In the genomic region with DNA sequence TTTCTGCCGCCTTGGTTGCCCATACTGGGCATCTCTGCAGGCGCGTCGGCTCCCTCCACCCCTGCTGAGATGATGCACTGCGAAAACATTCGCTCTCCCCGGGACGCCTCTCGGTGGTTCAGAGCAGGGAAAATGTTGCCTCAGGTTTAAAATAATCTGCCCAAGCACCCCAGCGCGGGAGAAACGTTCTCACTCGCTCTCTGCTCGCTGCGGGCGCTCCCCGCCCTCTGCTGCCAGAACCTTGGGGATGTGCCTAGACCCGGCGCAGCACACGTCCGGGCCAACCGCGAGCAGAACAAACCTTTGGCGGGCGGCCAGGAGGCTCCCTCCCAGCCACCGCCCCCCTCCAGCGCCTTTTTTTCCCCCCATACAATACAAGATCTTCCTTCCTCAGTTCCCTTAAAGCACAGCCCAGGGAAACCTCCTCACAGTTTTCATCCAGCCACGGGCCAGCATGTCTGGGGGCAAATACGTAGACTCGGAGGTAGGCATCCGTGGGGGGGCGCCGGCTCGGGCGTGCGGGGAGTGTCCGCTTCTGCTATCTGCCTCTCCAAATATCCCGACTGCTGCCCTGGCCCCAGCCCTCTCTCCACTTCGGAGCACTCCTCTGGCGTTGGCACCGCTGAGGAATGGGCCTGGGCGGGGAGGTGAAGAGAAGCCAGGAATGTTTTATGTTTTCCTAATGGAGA, we compare ENCODE assay signal across 8 cellular contexts. TPM values are rescaled to one million over a fixed set of nuclear protein-coding genes. Genes with fewer than 3 reads are reported as not detected.
DNase-seq lines count a peak whose midpoint lies in the region; ATAC-seq, FAIRE-seq and TF ChIP-seq lines count a peak whose summit lies in the region.

Gene CAV1 (plus strand): TSS at position 428 of the 689 bp plus-strand sequence. CDS start 27 bp downstream, at position 455.

- H3K36me3 Mint-ChIP-seq in activated CD4-positive, alpha-beta memory T cell treated with anti-CD3 and anti-CD28 coated beads for 36 hours: no peaks in the 10 kb centered on the region
- no peaks in the 10 kb centered on the region for H3K36me3 Mint-ChIP-seq in stimulated activated effector memory CD8-positive, alpha-beta T cell treated with anti-CD3 and anti-CD28 coated beads, Interleukin-12 subunit alpha, Interleukin-12 subunit beta, amount 100 ng/mL, for 72 hours

- H3K4me1 ChIP-seq in H1 (replicated peaks in 1 of 4; ENCODE audit: control insufficient read depth in 3 of 4, insufficient read depth in 4 of 4, low read length in 3 of 4): peaks cover 2 to 12% (median 9%) of the 10 kb centered on the region in 4 experiments; a peak in 5 of 7 replicates
- H3K4me1 ChIP-seq in lower lobe of right lung: peaks cover 19% of the 10 kb centered on the region

- H4K91ac ChIP-seq in H1 (replicated peaks; ENCODE audit: insufficient read length, low read length): no peak within 1 kb of the TSS

- peak within 1 kb of the TSS; percentile 25 for H3K56ac ChIP-seq in H1 (replicated peaks; ENCODE audit: insufficient read length, low read depth, low read length)

- H2BK20ac ChIP-seq in H1 (ENCODE audit: low read length): peak within 1 kb of the TSS; percentile 75; the same call in 1 of the 2 replicates

- no peak within 1 kb of the TSS; the same call in 1 of the 2 replicates for H2BK15ac ChIP-seq in H1 (ENCODE audit: low read length)

- no peak within 1 kb of the TSS for H3K23ac ChIP-seq in H1 (ENCODE audit: insufficient read length)

- H3K4me3 Mint-ChIP-seq in activated CD4-positive, alpha-beta memory T cell treated with anti-CD3 and anti-CD28 coated beads for 36 hours: peak within 1 kb of the TSS; percentile 78
- H3K4me3 Mint-ChIP-seq in stimulated activated effector memory CD8-positive, alpha-beta T cell treated with anti-CD3 and anti-CD28 coated beads, Interleukin-12 subunit alpha, Interleukin-12 subunit beta, amount 100 ng/mL, for 72 hours: peak within 1 kb of the TSS; percentile 90

- no peak for TF ChIP-seq POLR2A in H1 (IDR thresholded peaks at IDR 0.05; ENCODE audit: control extremely low read depth in 1 of 2, low read depth in 2 of 2, low read length in 2 of 2)

- no peaks in the 10 kb centered on the region for H3K79me1 ChIP-seq in H1 (ENCODE audit: low read depth, low read length)

- peak within 1 kb of the TSS; percentile 81 for H2BK12ac ChIP-seq in H1 (ENCODE audit: low read depth, low read length)

- no peak within 1 kb of the TSS for H3K27ac Mint-ChIP-seq in activated CD4-positive, alpha-beta memory T cell treated with anti-CD3 and anti-CD28 coated beads for 36 hours
- peak within 1 kb of the TSS; percentile 78 for H3K27ac Mint-ChIP-seq in stimulated activated effector memory CD8-positive, alpha-beta T cell treated with anti-CD3 and anti-CD28 coated beads, Interleukin-12 subunit alpha, Interleukin-12 subunit beta, amount 100 ng/mL, for 72 hours

- peaks cover 21% of the 10 kb centered on the region for H3K4me1 Mint-ChIP-seq in activated CD4-positive, alpha-beta memory T cell treated with anti-CD3 and anti-CD28 coated beads for 36 hours (ENCODE audit: low read depth)
- peaks cover 27% of the 10 kb centered on the region for H3K4me1 Mint-ChIP-seq in stimulated activated effector memory CD8-positive, alpha-beta T cell treated with anti-CD3 and anti-CD28 coated beads, Interleukin-12 subunit alpha, Interleukin-12 subunit beta, amount 100 ng/mL, for 72 hours

- H4K8ac ChIP-seq in H1 (ENCODE audit: extremely low read depth, insufficient read depth, low read length): peak within 1 kb of the TSS; percentile 79

- H3K18ac ChIP-seq in H1 (ENCODE audit: extremely low read depth, low read length): peak within 1 kb of the TSS; percentile 71

- peaks cover 66% of the 10 kb centered on the region for H3K27me3 Mint-ChIP-seq in activated CD4-positive, alpha-beta memory T cell treated with anti-CD3 and anti-CD28 coated beads for 36 hours

- H3K36me3 ChIP-seq in H1 (ENCODE audit: control insufficient read depth in 2 of 4, insufficient read depth in 4 of 4, low read length in 3 of 4) (no peaks in the 10 kb centered on the region), lower lobe of right lung (peaks cover 7% of the 10 kb centered on the region)

- H4K5ac ChIP-seq in H1 (ENCODE audit: insufficient read length, low read depth, low read length): peak within 1 kb of the TSS; percentile 56

- no peak within 1 kb of the TSS for H3K14ac ChIP-seq in H1 (ENCODE audit: insufficient read length)

- no peak for FAIRE-seq in H1 (lab: Jason Lieb, UNC)

- peak; percentile 86 for TF ChIP-seq EP300 in Ishikawa (IDR thresholded peaks at IDR 0.05; ENCODE audit: borderline replicate concordance)
- TF ChIP-seq EP300 in H1 (IDR thresholded peaks at IDR 0.05; ENCODE audit: borderline replicate concordance in 1 of 2, low read depth in 2 of 2, low read length in 2 of 2): no peak

- H3K27ac ChIP-seq in H1 (ENCODE audit: low read depth, low read length) (no peak within 1 kb of the TSS), lower lobe of right lung (peak within 1 kb of the TSS; percentile 92)

- H3K27me3 ChIP-seq in H1 (replicated peaks in 1 of 4; ENCODE audit: control insufficient read depth in 3 of 4, extremely low read depth in 1 of 4, insufficient read depth in 3 of 4, low read length in 3 of 4) (peaks cover 0 to 20% (median 12%) of the 10 kb centered on the region in 4 experiments; a peak in 6 of 7 replicates), lower lobe of right lung (ENCODE audit: low read depth) (peaks cover 10% of the 10 kb centered on the region)

- no peaks in the 10 kb centered on the region; a peak in 1 of 4 replicates for H3K79me2 ChIP-seq in H1 (ENCODE audit: control insufficient read depth in 1 of 2, insufficient read depth in 2 of 2, low read length in 2 of 2)

- TF ChIP-seq CTCF in GM12875 (IDR thresholded peaks at IDR 0.05; ENCODE audit: borderline replicate concordance, insufficient read depth, low read depth, low read length): no peak
- TF ChIP-seq CTCF in H1 (IDR thresholded peaks at IDR 0.05; ENCODE audit: control extremely low read depth in 1 of 3, insufficient read depth in 1 of 3, low read depth in 1 of 3, low read length in 3 of 3): no peak
- peak; percentile 37 for TF ChIP-seq CTCF in lower lobe of right lung (IDR thresholded peaks at IDR 0.05)

- ATAC-seq in lower lobe of right lung (peak; percentile 81 to 82), HG02970 (IDR thresholded peaks at IDR 0.05; ENCODE audit: low FRiP score, unreplicated experiment) (no peak)
- ATAC-seq in stimulated activated effector memory CD8-positive, alpha-beta T cell treated with anti-CD3 and anti-CD28 coated beads, Interleukin-12 subunit alpha, Interleukin-12 subunit beta, amount 100 ng/mL, for 72 hours: peak; percentile 55

- peak within 1 kb of the TSS; percentile 16; the same call in 1 of the 2 replicates for H2AFZ ChIP-seq in H1 (ENCODE audit: low read length)

- peak within 1 kb of the TSS; percentile 61 for H3K4ac ChIP-seq in H1 (replicated peaks; ENCODE audit: insufficient read length, low read depth, low read length)

- DNase-seq in activated CD4-positive, alpha-beta memory T cell treated with anti-CD3 and anti-CD28 coated beads for 36 hours: peak; percentile 57
- DNase-seq in H1 (ENCODE audit: low read depth in 1 of 2, low spot score in 2 of 2): peak; percentile 76 to 77
- peak; percentile 84 for DNase-seq in lower lobe of right lung
- DNase-seq in stimulated activated effector memory CD8-positive, alpha-beta T cell treated with anti-CD3 and anti-CD28 coated beads, Interleukin-12 subunit alpha, Interleukin-12 subunit beta, amount 100 ng/mL, for 72 hours (ENCODE audit: low spot score in 2 of 2): peak; percentile 14 to 57
- DNase-seq in NCI-H2171 (lab: John Stamatoyannopoulos, UW): no peak

- CTCF ChIA-PET in activated CD4-positive, alpha-beta memory T cell treated with anti-CD3 and anti-CD28 coated beads for 36 hours (lab: Charles Lee): interaction anchor here (1.0 to 2.9 kb wide), 12 partner anchors 14 to 344 kb away, joined by 3 to 32 read pairs (median 9); partner anchors contain the start of genes CAV2 and TES
- CTCF ChIA-PET in H1 (lab: Charles Lee; ENCODE audit: partially characterized antibody): interaction anchor here (1.0 to 6.0 kb wide), 11 partner anchors 12 to 798 kb away, joined by 3 to 54 read pairs (median 8); partner anchors contain the start of genes CAV2 and WNT2

- no peak within 1 kb of the TSS for H2BK120ac ChIP-seq in H1 (replicated peaks; ENCODE audit: low read depth, low read length)

- H3K4me3 ChIP-seq in GM12875 (ENCODE audit: low read depth, low read length): peak within 1 kb of the TSS; percentile 62
- peak within 1 kb of the TSS; percentile 72 to 97 (median 73) for H3K4me3 ChIP-seq in H1 (ENCODE audit: extremely low read depth in 1 of 4, insufficient read depth in 2 of 4, low read depth in 3 of 4, low read length in 4 of 4)
- peak within 1 kb of the TSS; percentile 76 for H3K4me3 ChIP-seq in lower lobe of right lung

- no peaks in the 10 kb centered on the region for H3K9me3 ChIP-seq in H1 (ENCODE audit: insufficient read depth in 2 of 2, low read depth in 1 of 2, low read length in 1 of 2)
- no peaks in the 10 kb centered on the region for H3K9me3 ChIP-seq in lower lobe of right lung

- H2BK5ac ChIP-seq in H1 (ENCODE audit: low read depth, low read length): peak within 1 kb of the TSS; percentile 38; the same call in 1 of the 2 replicates

- H3K9me3 Mint-ChIP-seq in activated CD4-positive, alpha-beta memory T cell treated with anti-CD3 and anti-CD28 coated beads for 36 hours: no peaks in the 10 kb centered on the region
- no peaks in the 10 kb centered on the region for H3K9me3 Mint-ChIP-seq in stimulated activated effector memory CD8-positive, alpha-beta T cell treated with anti-CD3 and anti-CD28 coated beads, Interleukin-12 subunit alpha, Interleukin-12 subunit beta, amount 100 ng/mL, for 72 hours

- POLR2A ChIA-PET in activated CD4-positive, alpha-beta memory T cell treated with anti-CD3 and anti-CD28 coated beads for 36 hours (lab: Charles Lee): no interaction called here
- POLR2A ChIA-PET in H1 (lab: Charles Lee; ENCODE audit: partially characterized antibody): interaction anchor here (1.6 kb wide), 1 partner anchor 298 kb away, joined by 3 read pairs; no protein-coding TSS in a partner anchor

- intact Hi-C loops in activated CD4-positive, alpha-beta memory T cell treated with anti-CD3 and anti-CD28 coated beads for 36 hours (cut with micrococcal nuclease): loop anchor here (2.0 to 10.0 kb wide), 2 partner anchors 64 to 280 kb away; no protein-coding TSS in a partner anchor
- intact Hi-C loops in lower lobe of right lung (cut with DNase I): loop anchor here (10.0 kb wide), 1 partner anchor 260 kb away; no protein-coding TSS in a partner anchor

- H4K20me1 ChIP-seq in H1 (replicated peaks in 1 of 2; ENCODE audit: control insufficient read depth in 1 of 2, insufficient read depth in 2 of 2, low read length in 2 of 2): no peaks in the 10 kb centered on the region

- peak; percentile 43 for TF ChIP-seq RAD21 in Ishikawa (IDR thresholded peaks at IDR 0.05; ENCODE audit: low read depth)
- TF ChIP-seq RAD21 in H1 (IDR thresholded peaks at IDR 0.05 in 1 of 2, conservative IDR thresholded peaks at IDR 0.05 in 1 of 2; ENCODE audit: low read depth in 2 of 2, low read length in 2 of 2): peak; percentile 2 to 21; a peak in 2 of 4 replicates

- H3K9ac ChIP-seq in H1 (replicated peaks in 1 of 4; ENCODE audit: extremely low read depth in 1 of 4, low read depth in 3 of 4, low read length in 3 of 4): no peak within 1 kb of the TSS; a peak in 1 of 7 replicates

- H3K4me2 ChIP-seq in H1 (ENCODE audit: insufficient read depth in 1 of 2, low read depth in 2 of 2, low read length in 2 of 2): peak within 1 kb of the TSS; percentile 94 to 99

- 1% methylated on average over 30 of the region's 42 CpGs; no CpG with 5 or more reads in 1 of the 2 experiments for WGBS in H1 (ENCODE audit: extremely low coverage in 1 of 2, insufficient coverage in 1 of 2, insufficient read length in 1 of 2, insufficient replicate concordance in 2 of 2, low coverage in 1 of 2, low lambda C conversion rate in 2 of 2, missing lambda C conversion rate in 1 of 2), 2 experiments

- H2AK5ac ChIP-seq in H1 (ENCODE audit: low read depth, low read length): no peak within 1 kb of the TSS

- peaks cover 19% of the 10 kb centered on the region for H3K23me2 ChIP-seq in H1 (ENCODE audit: low read depth, low read length)

RNA-seq across cellular contexts. Expression of gene CAV1, which starts in this region (rescaled TPM):
- total RNA-seq in activated CD4-positive, alpha-beta memory T cell treated with anti-CD3 and anti-CD28 coated beads for 36 hours: under 1 TPM; 0.07 to 0.19 TPM
- 21.8 and 22.8 TPM in 2 replicates for total RNA-seq in H1 (2021; fragmentation: NEBNext Ultra II Directional; extraction: Animal tissue kit (Norgen Biotek cat#: 25700))
- polyA plus RNA-seq in H1 (2011; rRNA removed): 16.3 and 19.2 TPM in 2 replicates
- 13.6 TPM for polyA plus RNA-seq in H1 (2011; cell fraction: cytosol; rRNA removed)
- polyA plus RNA-seq in H1 (2011; cell fraction: nucleus; rRNA removed): 11.5 TPM
- polyA plus RNA-seq in H1 (2012, experiment 1 of 2): 6.4 to 9.2 TPM (median 7.0 TPM) in 4 replicates
- 2.5 TPM for polyA plus RNA-seq in H1 (2012, experiment 2 of 2)
- polyA plus RNA-seq in H1 (2013, experiment 1 of 2): 31.4 TPM
- polyA plus RNA-seq in H1 (2013, experiment 2 of 2): 38.8 TPM
- 22.0 and 22.1 TPM in 2 replicates for polyA minus RNA-seq in H1 (2011; rRNA and poly(A)+ RNA removed)
- 2.6 TPM for polyA minus RNA-seq in H1 (2011; cell fraction: cytosol; rRNA and poly(A)+ RNA removed)
- polyA minus RNA-seq in H1 (2011; cell fraction: nucleus; rRNA and poly(A)+ RNA removed): 11.8 TPM
- total RNA-seq in lower lobe of right lung: 531 TPM

Comparison
In these comparisons a context has a peak if more than half of its experiments do, and no peak if none do; other contexts are left out.
1. RNA of gene CAV1 (total RNA-seq): 531 TPM in lower lobe of right lung (single experiment); 21.8 to 22.8 TPM in H1 and 0.07 to 0.19 TPM in activated CD4-positive, alpha-beta memory T cell treated with anti-CD3 and anti-CD28 coated beads for 36 hours; every median in the first group is over 10 times any median in the second.
2. Peak in DNase-seq in activated CD4-positive, alpha-beta memory T cell treated with anti-CD3 and anti-CD28 coated beads for 36 hours; RNA of the gene not detected or under 1 TPM.
3. Peak in every context shown above with its lines, with median percentiles within 50 percentile points of each other: H3K4me3 ChIP-seq.